In the genomic region with DNA sequence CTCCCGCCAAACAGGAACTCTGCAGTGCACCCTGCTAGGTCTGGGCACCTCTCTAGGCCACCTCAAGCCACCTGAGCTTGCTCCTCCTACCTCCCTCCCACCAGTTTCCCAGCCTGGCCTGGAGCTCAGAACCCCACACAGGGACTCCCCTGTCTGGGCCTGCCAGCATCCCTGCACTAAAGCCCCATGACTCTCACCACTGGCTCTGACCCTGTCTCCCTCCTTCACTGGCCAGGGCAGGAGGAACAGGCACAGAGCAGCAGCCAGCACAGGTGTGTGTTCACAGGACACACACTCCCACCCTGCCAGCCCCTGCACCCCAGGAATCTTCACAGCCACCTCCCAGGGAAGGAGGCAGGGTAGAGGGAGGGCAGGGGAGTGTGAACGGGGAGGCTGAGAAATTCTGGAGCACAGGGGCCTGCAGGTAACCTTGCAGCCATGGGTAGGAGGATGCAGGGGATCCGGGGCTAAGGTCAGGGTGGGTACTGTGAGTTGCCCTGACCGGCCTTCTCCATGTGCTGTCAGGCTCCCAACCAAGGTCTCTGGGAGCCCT, we compare ENCODE assay signal across 14 cellular contexts. TPM values are rescaled to one million over a fixed set of nuclear protein-coding genes. Genes with fewer than 3 reads are reported as not detected.
DNase-seq lines count a peak whose midpoint lies in the region; ATAC-seq and TF ChIP-seq lines count a peak whose summit lies in the region.
"Had no signal": no experiment of that assay in that cellular context is flagged by ENCODE, and none has a peak within 500 bp of the region (broad histone marks: within the 10 kb centered on the region; RNA-seq: fewer than 3 reads in every experiment).

No MANE protein-coding gene starts in this region.

- H3K4me3 Mint-ChIP-seq in CD4-positive, alpha-beta T cell = peak overlapping the region; percentile 54
- no peak overlapping the region for H3K4me3 Mint-ChIP-seq in progenitor cell of endocrine pancreas (ENCODE audit: low read depth)
- H3K4me3 Mint-ChIP-seq: stimulated activated naive CD8-positive, alpha-beta T cell treated with anti-CD3 and anti-CD28 coated beads, Interleukin-15, Interleukin-2, amounts not matched to agents 100 ng/mL and 50 ng/mL, for 24 hours had no signal

- H3K27me3 Mint-ChIP-seq in CD4-positive, alpha-beta T cell = no peaks in the 10 kb centered on the region
- H3K27me3 Mint-ChIP-seq in progenitor cell of endocrine pancreas = peaks cover 29% of the 10 kb centered on the region
- H3K27me3 Mint-ChIP-seq: stimulated activated naive CD8-positive, alpha-beta T cell treated with anti-CD3 and anti-CD28 coated beads, Interleukin-15, Interleukin-2, amounts not matched to agents 100 ng/mL and 50 ng/mL, for 24 hours had no signal

- ATAC-seq in CD4-positive, alpha-beta T cell (ENCODE audit: poor library complexity) = no peak
- no peak for ATAC-seq in activated naive CD4-positive, alpha-beta T cell treated with anti-CD3 and anti-CD28 coated beads, Interleukin-2, amount 50 U/mL, for 72 hours
- ATAC-seq in GM18909 (IDR thresholded peaks at IDR 0.05; ENCODE audit: poor library complexity, unreplicated experiment) (no peak), left cardiac atrium (no peak)

- H3K36me3 ChIP-seq in OCI-LY7 (ENCODE audit: insufficient read depth, low read length) (no peaks in the 10 kb centered on the region), spleen (no peaks in the 10 kb centered on the region)
- H3K36me3 ChIP-seq: heart right ventricle had no signal

- no peaks in the 10 kb centered on the region for H3K9me3 Mint-ChIP-seq in CD4-positive, alpha-beta T cell
- no peaks in the 10 kb centered on the region for H3K9me3 Mint-ChIP-seq in activated naive CD4-positive, alpha-beta T cell treated with anti-CD3 and anti-CD28 coated beads, Interleukin-2, amount 50 U/mL, for 72 hours
- H3K9me3 Mint-ChIP-seq in progenitor cell of endocrine pancreas (ENCODE audit: low read depth) = no peaks in the 10 kb centered on the region
- H3K9me3 Mint-ChIP-seq: stimulated activated naive CD8-positive, alpha-beta T cell treated with anti-CD3 and anti-CD28 coated beads, Interleukin-15, Interleukin-2, amounts not matched to agents 100 ng/mL and 50 ng/mL, for 24 hours had no signal

- intact Hi-C loops in CD4-positive, alpha-beta T cell (cut with DNase I, micrococcal nuclease) = no loop called here
- intact Hi-C loops in OCI-LY7 (cut with micrococcal nuclease; ENCODE audit: unreplicated experiment) (no loop called here), spleen (cut with DNase I; ENCODE audit: low total_unique reads) (no loop called here), left cardiac atrium (cut with DNase I) (no loop called here)

- H2AFZ ChIP-seq in OCI-LY7 (ENCODE audit: low read length) = peak overlapping the region; percentile 12; the same call in 1 of the 2 replicates

- CTCF ChIA-PET in CD4-positive, alpha-beta T cell (lab: Charles Lee) = no interaction called here
- CTCF ChIA-PET in OCI-LY7 (lab: Charles Lee; ENCODE audit: unreplicated experiment) = interaction anchor here (0.6 kb wide), 1 partner anchor 26 kb away, joined by 3 read pairs; no protein-coding TSS in a partner anchor

- H3K4me1 ChIP-seq in OCI-LY7 (ENCODE audit: insufficient read depth, low read length, poor library complexity, severe bottlenecking) = peaks cover 41% of the 10 kb centered on the region
- H3K4me1 ChIP-seq in spleen = peaks cover 0 to 50% (median 30%) of the 10 kb centered on the region in 6 donors
- H3K4me1 ChIP-seq: heart right ventricle had no signal

- H3K27ac Mint-ChIP-seq in CD4-positive, alpha-beta T cell = peak overlapping the region; percentile 83
- H3K27ac Mint-ChIP-seq in activated naive CD4-positive, alpha-beta T cell treated with anti-CD3 and anti-CD28 coated beads, Interleukin-2, amount 50 U/mL, for 72 hours = peak overlapping the region; percentile 44 to 59
- no peak overlapping the region for H3K27ac Mint-ChIP-seq in progenitor cell of endocrine pancreas
- H3K27ac Mint-ChIP-seq: stimulated activated naive CD8-positive, alpha-beta T cell treated with anti-CD3 and anti-CD28 coated beads, Interleukin-15, Interleukin-2, amounts not matched to agents 100 ng/mL and 50 ng/mL, for 24 hours had no signal

- no peak for TF ChIP-seq CTCF in CD4-positive, alpha-beta T cell (IDR thresholded peaks at IDR 0.05)
- TF ChIP-seq CTCF in OCI-LY7 (conservative IDR thresholded peaks at IDR 0.05; ENCODE audit: low read length) = no peak
- no peak for TF ChIP-seq CTCF in spleen (IDR thresholded peaks at IDR 0.05 in 8 of 11, conservative IDR thresholded peaks at IDR 0.05 in 3 of 11)
- TF ChIP-seq CTCF in progenitor cell of endocrine pancreas (IDR thresholded peaks at IDR 0.05; ENCODE audit: unreplicated experiment) = no peak

- peak in 1 of 10 experiments; percentile 31 for DNase-seq in CD4-positive, alpha-beta T cell
- DNase-seq in OCI-LY7 (ENCODE audit: low spot score) (no peak), spleen (peak; percentile 63), left cardiac atrium (no peak), progenitor cell of endocrine pancreas (ENCODE audit: low spot score, unreplicated experiment) (no peak)
- DNase-seq in activated naive CD4-positive, alpha-beta T cell treated with anti-CD3 and anti-CD28 coated beads, Interleukin-2, amount 50 U/mL, for 72 hours (ENCODE audit: low spot score in 2 of 2) = peak in 1 of 2 donors; percentile 43
- DNase-seq: activated gamma-delta T cell, heart right ventricle, small intestine had no signal

- H4K20me1 ChIP-seq in OCI-LY7 (ENCODE audit: insufficient read depth, low read length) = no peaks in the 10 kb centered on the region

- no peak for TF ChIP-seq POLR2A in spleen (IDR thresholded peaks at IDR 0.05)

- no TSS peak for BruUV-seq in OCI-LY7 (replicated peaks; lab: Mats Ljungman, UMichigan)

- peaks cover 44% of the 10 kb centered on the region for H3K4me1 Mint-ChIP-seq in CD4-positive, alpha-beta T cell (ENCODE audit: low read depth)
- no peaks in the 10 kb centered on the region for H3K4me1 Mint-ChIP-seq in progenitor cell of endocrine pancreas (ENCODE audit: low read depth)

- H3K27ac ChIP-seq in CD4-positive, alpha-beta T cell (ENCODE audit: low read depth, low read length) = peak overlapping the region; percentile 52
- H3K27ac ChIP-seq in OCI-LY7 (ENCODE audit: low read depth, low read length, poor library complexity, severe bottlenecking) (no peak overlapping the region), spleen (peak overlapping the region in 6 of 8 donors; percentile 35 to 75 (median 56))
- H3K27ac ChIP-seq: heart right ventricle had no signal

- H3K9me2 ChIP-seq in OCI-LY7 (ENCODE audit: insufficient read depth, low read length) = no peaks in the 10 kb centered on the region

- no peak overlapping the region for H3K4me3 ChIP-seq in OCI-LY7 (ENCODE audit: low read depth, low read length, poor library complexity, severe bottlenecking)
- no peak overlapping the region for H3K4me3 ChIP-seq in spleen
- H3K4me3 ChIP-seq: heart right ventricle, mucosa of descending colon had no signal

- WGBS in spleen, 5 donors = 52 to 87% (median 75%) methylated on average over 4 of the region's 4 CpGs

- POLR2A ChIA-PET in CD4-positive, alpha-beta T cell (lab: Charles Lee) = no interaction called here
- POLR2A ChIA-PET in OCI-LY7 (lab: Charles Lee) = interaction anchor here (0.6 to 1.1 kb wide), 2 partner anchors 24 to 265 kb away, joined by 3 to 4 read pairs; no protein-coding TSS in a partner anchor

- peaks cover 13% of the 10 kb centered on the region for H3K79me2 ChIP-seq in OCI-LY7 (ENCODE audit: insufficient read depth, low read depth, low read length)

- H3K4me2 ChIP-seq in OCI-LY7 (ENCODE audit: low read length) = peak overlapping the region; percentile 67

- H3K36me3 Mint-ChIP-seq in CD4-positive, alpha-beta T cell (ENCODE audit: low read depth) = peaks cover 8% of the 10 kb centered on the region
- peaks cover 0 to 5% of the 10 kb centered on the region in 2 donors for H3K36me3 Mint-ChIP-seq in activated naive CD4-positive, alpha-beta T cell treated with anti-CD3 and anti-CD28 coated beads, Interleukin-2, amount 50 U/mL, for 72 hours
- no peaks in the 10 kb centered on the region for H3K36me3 Mint-ChIP-seq in progenitor cell of endocrine pancreas (ENCODE audit: insufficient read depth)

- no peaks in the 10 kb centered on the region for H3K27me3 ChIP-seq in CD4-positive, alpha-beta T cell (ENCODE audit: control insufficient read depth, insufficient read depth, low read length)
- H3K27me3 ChIP-seq in spleen (replicated peaks in 1 of 7) = no peaks in the 10 kb centered on the region

- no peaks in the 10 kb centered on the region for H3K9me3 ChIP-seq in CD4-positive, alpha-beta T cell (ENCODE audit: control insufficient read depth, low read length)
- H3K9me3 ChIP-seq in OCI-LY7 (ENCODE audit: low read length) = no peaks in the 10 kb centered on the region
- H3K9me3 ChIP-seq in spleen = no peaks in the 10 kb centered on the region
- H3K9me3 ChIP-seq: heart right ventricle, mucosa of descending colon had no signal

RNA-seq across cellular contexts. Expression of a gene that starts 13.9 kb away (rescaled TPM):
- not detected for total RNA-seq in CD4-positive, alpha-beta T cell
- total RNA-seq in OCI-LY7 (2014; rRNA removed; shearing (Covaris generic)) = not detected in 2 replicates
- total RNA-seq in OCI-LY7 (2022) = 0.95 TPM in 1 of 2 replicates, not detected in the other
- total RNA-seq in activated naive CD4-positive, alpha-beta T cell treated with anti-CD3 and anti-CD28 coated beads, Interleukin-2, amount 50 U/mL, for 72 hours = not detected
- 1 to 10 TPM in 1 of 7 donors, under 1 TPM in 4, not detected in 2; 0.20 to 1.1 (median 0.42) TPM for total RNA-seq in spleen
- under 1 TPM in 2 of 3 donors, not detected in 1; 0.03 to 0.42 TPM for polyA plus RNA-seq in spleen
- total RNA-seq in left cardiac atrium = not detected
- total RNA-seq in progenitor cell of endocrine pancreas = not detected in 2 replicates
- total RNA-seq: kidney epithelial cell, mucosa of descending colon, RPMI7951 had no signal
